Comparison of ENCODE assay signal across 18 cellular contexts in genomic region chrX:126658447-126658846, GRCh38.
DNase-seq lines count a peak whose midpoint lies in the region; ATAC-seq and TF ChIP-seq lines count a peak whose summit lies in the region.
"Had no signal": no experiment of that assay in that cellular context is flagged by ENCODE, and none has a peak within 500 bp of the region (broad histone marks: within the 10 kb centered on the region; RNA-seq: fewer than 3 reads in every experiment).

No MANE protein-coding gene starts in this region.

- TF ChIP-seq CTCF in astrocyte of the cerebellum (IDR thresholded peaks at IDR 0.05; ENCODE audit: low read depth, low read length, missing control alignments): no peak

- H3K4me3 ChIP-seq in astrocyte of the cerebellum (ENCODE audit: low read depth, low read length): no peak overlapping the region

- intact Hi-C loops in Right ventricle myocardium inferior (cut with DNase I): no loop called here

- ATAC-seq in Right ventricle myocardium inferior (no peak), GM21360 (IDR thresholded peaks at IDR 0.05; ENCODE audit: unreplicated experiment) (no peak)

- DNase-seq in ACHN: peak; percentile 26
- DNase-seq in M059J (ENCODE audit: low read depth): peak; percentile 0
- peak; percentile 34 for DNase-seq in astrocyte of the cerebellum (ENCODE audit: low read depth)
- peak; percentile 75 for DNase-seq in glomerular visceral epithelial cell (ENCODE audit: extremely low spot score)
- no peak for DNase-seq in Right ventricle myocardium inferior (ENCODE audit: missing footprints)
- no peak for DNase-seq in activated CD4-positive, alpha-beta T cell treated with anti-CD3 and anti-CD28 coated beads for 4 hours
- DNase-seq in activated gamma-delta T cell (lab: John Stamatoyannopoulos, UW): no peak
- DNase-seq: C1 segment of cervical spinal cord; DMS 273 treated with DMSO at 0.1 percent for 48 hours; HFFc6; IMR-90; Karpas-422; NCI-H1417; NCI-H1930; NCI-H69; NK-92 treated with Interleukin-12 subunit alpha and Interleukin-12 subunit beta, amount 100 ng/mL, for 24 hours; SK-N-SH had no signal

- in situ Hi-C loops in ACHN (cut with HindIII; ENCODE audit: low pct_ligation_motif_present, low pct_unique_long_range_greater_than_20kb, low sequenced_read_pairs): no loop called here
- in situ Hi-C loops in astrocyte of the cerebellum (cut with HindIII; ENCODE audit: low sequenced_read_pairs): no loop called here

Comparison
In these comparisons a context has a peak if more than half of its experiments do, and no peak if none do; other contexts are left out.
1. DNase-seq: peak in ACHN (single experiment), M059J (single experiment), astrocyte of the cerebellum (single experiment) and glomerular visceral epithelial cell (single experiment); none in Right ventricle myocardium inferior (single experiment), activated CD4-positive, alpha-beta T cell treated with anti-CD3 and anti-CD28 coated beads for 4 hours (0 of 2) and activated gamma-delta T cell (single experiment).